Comparison of ENCODE assay signal across 8 cellular contexts in the genomic region with DNA sequence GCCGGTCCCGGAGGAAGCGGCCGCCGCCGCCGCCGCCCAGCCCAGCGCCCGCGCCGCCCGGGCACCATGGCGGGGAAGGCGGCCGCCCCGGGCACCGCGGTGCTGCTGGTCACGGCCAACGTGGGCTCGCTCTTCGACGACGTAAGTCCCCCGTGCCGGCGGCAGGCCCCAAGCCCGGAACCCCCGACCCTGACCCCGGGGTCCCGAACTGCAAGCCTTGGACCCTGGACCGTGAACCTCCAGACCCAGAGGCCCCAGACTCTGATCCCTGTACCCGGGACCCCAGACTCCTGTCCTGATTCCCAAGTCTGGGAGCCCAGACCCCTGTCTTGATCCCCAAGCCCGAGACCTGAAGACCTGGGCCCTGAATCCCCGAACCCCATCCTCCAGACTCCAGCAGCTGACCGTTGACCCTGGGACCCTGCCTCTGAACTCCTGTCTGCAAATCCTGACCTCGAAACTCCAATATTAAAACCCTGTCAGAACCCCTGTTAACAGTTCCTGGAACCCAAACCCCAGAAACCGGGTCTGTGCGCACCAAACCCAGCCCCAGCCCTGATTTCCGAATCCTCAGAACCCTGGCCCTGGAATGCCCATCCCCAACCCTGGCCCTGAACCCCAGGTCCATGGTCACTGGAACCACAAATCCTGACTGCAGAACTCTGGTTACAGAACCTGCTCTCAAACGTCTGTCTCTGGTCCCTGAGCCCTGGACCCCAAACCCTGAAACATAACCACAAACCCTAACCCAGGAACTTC. TPM values are rescaled to one million over a fixed set of nuclear protein-coding genes. Genes with fewer than 3 reads are reported as not detected.
DNase-seq lines count a peak whose midpoint lies in the region; ATAC-seq and TF ChIP-seq lines count a peak whose summit lies in the region.

No MANE protein-coding gene starts in this region.

- no peaks in the 10 kb centered on the region for H4K20me1 ChIP-seq in OCI-LY3 (ENCODE audit: insufficient read depth, low read length)

- peaks cover 6% of the 10 kb centered on the region; the same call in 1 of the 2 replicates for H3K27me3 ChIP-seq in OCI-LY3 (ENCODE audit: low read depth, low read length)
- no peaks in the 10 kb centered on the region for H3K27me3 ChIP-seq in endodermal cell (ENCODE audit: control insufficient read depth, insufficient read depth, low read length, poor library complexity, severe bottlenecking)

- no peak for ATAC-seq in naive thymus-derived CD8-positive, alpha-beta T cell
- no peak for ATAC-seq in GM19395 (IDR thresholded peaks at IDR 0.05; ENCODE audit: unreplicated experiment)

- TF ChIP-seq CTCF in GM13976 (IDR thresholded peaks at IDR 0.05; ENCODE audit: borderline replicate concordance, control extremely low read depth, extremely low read depth, insufficient read depth, missing control alignments) (no peak), OCI-LY3 (IDR thresholded peaks at IDR 0.05; ENCODE audit: low read depth, low read length) (no peak), endodermal cell (conservative IDR thresholded peaks at IDR 0.05) (no peak)

- H3K9me3 ChIP-seq in OCI-LY3 (ENCODE audit: insufficient read depth, low read length) = no peaks in the 10 kb centered on the region
- no peaks in the 10 kb centered on the region for H3K9me3 ChIP-seq in endodermal cell (ENCODE audit: control insufficient read depth, low read length)

- WGBS in endodermal cell (ENCODE audit: insufficient coverage in 1 of 2, insufficient read length in 1 of 2), 2 experiments = 14 to 20% methylated on average over 23 to 42 of the region's 42 CpGs

- H3K27ac ChIP-seq in OCI-LY3 (ENCODE audit: low read length) (no peak overlapping the region), endodermal cell (ENCODE audit: low read depth, low read length) (no peak overlapping the region)

- in situ Hi-C loops in GM13976 (cut with MboI; ENCODE audit: low sequenced_read_pairs, unreplicated experiment) = no loop called here

- H3K27ac Mint-ChIP-seq in endodermal cell = peak overlapping the region; percentile 61
- peak overlapping the region; percentile 86 to 96 (median 94) for H3K27ac Mint-ChIP-seq in naive thymus-derived CD8-positive, alpha-beta T cell

- peak overlapping the region; percentile 43 for H3K4me2 ChIP-seq in OCI-LY3 (ENCODE audit: low read length)

- H3K4me3 Mint-ChIP-seq in endodermal cell = peak overlapping the region; percentile 79
- H3K4me3 Mint-ChIP-seq in naive thymus-derived CD8-positive, alpha-beta T cell = peak overlapping the region; percentile 84 to 97 (median 90)

- H3K4me1 ChIP-seq in OCI-LY3 (ENCODE audit: low read length) (peaks cover 4% of the 10 kb centered on the region; the same call in 1 of the 2 replicates), endodermal cell (ENCODE audit: control insufficient read depth, insufficient read depth, low read length) (peaks cover 2% of the 10 kb centered on the region)

- H3K27me3 Mint-ChIP-seq in endodermal cell (ENCODE audit: insufficient read depth) = peaks cover 16% of the 10 kb centered on the region
- peaks cover 0 to 1% (median 0%) of the 10 kb centered on the region in 5 donors for H3K27me3 Mint-ChIP-seq in naive thymus-derived CD8-positive, alpha-beta T cell

- H3K9me3 Mint-ChIP-seq in endodermal cell = no peaks in the 10 kb centered on the region
- H3K9me3 Mint-ChIP-seq in naive thymus-derived CD8-positive, alpha-beta T cell = no peaks in the 10 kb centered on the region

- H3K4me3 ChIP-seq in OCI-LY3 (ENCODE audit: low read length) (peak overlapping the region; percentile 56), endodermal cell (ENCODE audit: low read length) (peak overlapping the region; percentile 90)

- peaks cover 1% of the 10 kb centered on the region for H3K36me3 Mint-ChIP-seq in endodermal cell (ENCODE audit: low read depth)
- no peaks in the 10 kb centered on the region for H3K36me3 Mint-ChIP-seq in naive thymus-derived CD8-positive, alpha-beta T cell

- H2AFZ ChIP-seq in OCI-LY3 (ENCODE audit: low read depth, low read length) = no peak overlapping the region

- POLR2A ChIA-PET in naive thymus-derived CD8-positive, alpha-beta T cell (lab: Charles Lee) = interaction anchor here (1.5 to 6.6 kb wide), 3 partner anchors 9 to 17 kb away, joined by 7 to 61 read pairs (median 18); no protein-coding TSS in a partner anchor

- H3K36me3 ChIP-seq in OCI-LY3 (replicated peaks; ENCODE audit: low read depth, low read length) (no peaks in the 10 kb centered on the region), endodermal cell (ENCODE audit: control insufficient read depth, insufficient read depth, low read length) (no peaks in the 10 kb centered on the region)

- no peaks in the 10 kb centered on the region for H3K79me2 ChIP-seq in OCI-LY3 (ENCODE audit: low read length)

- H3K9ac ChIP-seq in OCI-LY3 (ENCODE audit: low read length) = no peak overlapping the region
- H3K9ac ChIP-seq in endodermal cell (ENCODE audit: extremely low read depth, low read length, poor library complexity, severe bottlenecking) = peak overlapping the region; percentile 62

- peaks cover 33% of the 10 kb centered on the region for H3K4me1 Mint-ChIP-seq in endodermal cell
- H3K4me1 Mint-ChIP-seq in naive thymus-derived CD8-positive, alpha-beta T cell = peaks cover 35 to 65% (median 61%) of the 10 kb centered on the region in 4 donors

- peak; percentile 46 for DNase-seq in GM13976 (ENCODE audit: low spot score)
- peak; percentile 62 for DNase-seq in endodermal cell
- DNase-seq in naive thymus-derived CD8-positive, alpha-beta T cell = peak in 2 of 10 donors; percentile 27 to 65
- no peak for DNase-seq in NCI-H2196 treated with DMSO at 0.1 percent for 48 hours (lab: John Stamatoyannopoulos, UW; ENCODE audit: unreplicated experiment)
- DNase-seq in NCI-H69 (lab: John Stamatoyannopoulos, UW) = no peak
- no peak for DNase-seq in NCI-H2171 (lab: John Stamatoyannopoulos, UW)

RNA-seq across cellular contexts. Expression of a gene that starts 0.6 kb away (rescaled TPM):
- total RNA-seq in endodermal cell = 10 to 100 TPM; 20.7 to 26.7 TPM
- 21.7 TPM for polyA plus RNA-seq in endodermal cell (2013, experiment 1 of 2)
- polyA plus RNA-seq in endodermal cell (2013, experiment 2 of 2) = 20.9 TPM
- 10 to 100 TPM; 30.4 to 33.7 TPM for total RNA-seq in naive thymus-derived CD8-positive, alpha-beta T cell
- 1 to 10 TPM in 2 of 3 donors, under 1 TPM in 1; 0.51 to 3.9 (median 1.1) TPM for polyA plus RNA-seq in naive thymus-derived CD8-positive, alpha-beta T cell

Comparison
In these comparisons a context has a peak if more than half of its experiments do, and no peak if none do; other contexts are left out.
1. DNase-seq: peak in GM13976 (single experiment) and endodermal cell (single experiment); none in NCI-H2196 treated with DMSO at 0.1 percent for 48 hours (single experiment), NCI-H69 (single experiment) and NCI-H2171 (single experiment).